10 cellular contexts compared by ENCODE assay signal in genomic region chr14:71116206-71117122, GRCh38.
DNase-seq lines count a peak whose midpoint lies in the region; ATAC-seq, FAIRE-seq and TF ChIP-seq lines count a peak whose summit lies in the region.
"Had no signal": no experiment of that assay in that cellular context is flagged by ENCODE, and none has a peak within 500 bp of the region (broad histone marks: within the 10 kb centered on the region; RNA-seq: fewer than 3 reads in every experiment).

No MANE protein-coding gene starts in this region.

- SMC1A ChIA-PET in GM12878 (lab: Charles Lee; ENCODE audit: uncharacterized antibody, unreplicated experiment), result no interaction called here

- H3K27me3 ChIP-seq in GM12878 (replicated peaks in 1 of 2; ENCODE audit: control insufficient read depth in 2 of 2, insufficient read depth in 2 of 2, low read length in 1 of 2), result no peaks in the 10 kb centered on the region
- H3K27me3 ChIP-seq in pancreas, result no peaks in the 10 kb centered on the region
- H3K27me3 ChIP-seq in left lung, result no peaks in the 10 kb centered on the region
- H3K27me3 ChIP-seq in effector memory CD4-positive, alpha-beta T cell (replicated peaks; ENCODE audit: control insufficient read depth, insufficient read depth, low read length, poor library complexity, severe bottlenecking), result no peaks in the 10 kb centered on the region

- FAIRE-seq in GM12878 (lab: Jason Lieb, UNC) (peak; percentile 41), pancreas (lab: Jason Lieb, UNC) (no peak)

- CTCF ChIA-PET in GM12878 (lab: Yijun Ruan, JAX), result interaction anchor here (3.7 kb wide), 1 partner anchor 739 kb away, joined by 12 read pairs; no protein-coding TSS in a partner anchor

- TF ChIP-seq CTCF in GM13977 (IDR thresholded peaks at IDR 0.05; ENCODE audit: extremely low read depth, insufficient read depth, missing control alignments) (no peak), GM12878 (IDR thresholded peaks at IDR 0.05 in 2 of 3, conservative IDR thresholded peaks at IDR 0.05 in 1 of 3; ENCODE audit: control insufficient read depth in 2 of 3, extremely low read depth in 1 of 3, insufficient read depth in 1 of 3, low read depth in 3 of 3, low read length in 3 of 3) (no peak), osteocyte (IDR thresholded peaks at IDR 0.05) (no peak), pancreas (IDR thresholded peaks at IDR 0.05) (no peak), left lung (IDR thresholded peaks at IDR 0.05) (no peak)

- no TSS peak for BruUV-seq in GM12878 (replicated peaks; lab: Mats Ljungman, UMichigan)

- no peak overlapping the region for H3K27ac ChIP-seq in GM12878 (ENCODE audit: control insufficient read depth, insufficient read depth)
- no peak overlapping the region for H3K27ac ChIP-seq in pancreas
- no peak overlapping the region for H3K27ac ChIP-seq in left lung
- no peak overlapping the region for H3K27ac ChIP-seq in effector memory CD4-positive, alpha-beta T cell (ENCODE audit: insufficient read depth, low read length, poor library complexity, severe bottlenecking)

- intact Hi-C loops in GM12878 (cut with micrococcal nuclease; ENCODE audit: unreplicated experiment), result no loop called here
- intact Hi-C loops in pancreas (cut with DNase I), result no loop called here
- intact Hi-C loops in left lung (cut with DNase I), result no loop called here

- H3K4me3 ChIP-seq in GM12878 (no peak overlapping the region), pancreas (no peak overlapping the region), left lung (no peak overlapping the region)
- no peak overlapping the region for H3K4me3 ChIP-seq in effector memory CD4-positive, alpha-beta T cell (ENCODE audit: insufficient read depth, low read depth, low read length, poor library complexity, severe bottlenecking)

- 55% methylated on average over 12 of the region's 12 CpGs for WGBS in GM12878 (ENCODE audit: insufficient coverage, insufficient replicate concordance, low lambda C conversion rate, missing lambda C conversion rate)
- 58 to 60% methylated on average over 12 of the region's 12 CpGs for WGBS in pancreas, 2 donors

- ATAC-seq in HG02759 (IDR thresholded peaks at IDR 0.05; ENCODE audit: unreplicated experiment) (peak; percentile 67), GM12878 (peak; percentile 76), pancreas (no peak), left lung (no peak)
- ATAC-seq: sciatic nerve had no signal

- no peaks in the 10 kb centered on the region for H4K20me1 ChIP-seq in GM12878 (ENCODE audit: control insufficient read depth, insufficient read depth)

- TF ChIP-seq EP300 in GM12878 (IDR thresholded peaks at IDR 0.05; ENCODE audit: borderline replicate concordance in 1 of 2, control insufficient read depth in 1 of 2, low read depth in 2 of 2, low read length in 2 of 2), result no peak

- RAD21 ChIA-PET in GM12878 (lab: Charles Lee; ENCODE audit: unreplicated experiment), result interaction anchor here (0.8 kb wide), 1 partner anchor 13 kb away, joined by 3 read pairs; no protein-coding TSS in a partner anchor

- no peak overlapping the region for H3K9ac ChIP-seq in GM12878 (ENCODE audit: control insufficient read depth, insufficient read depth, low read length)

- no peaks in the 10 kb centered on the region for H3K79me2 ChIP-seq in GM12878 (ENCODE audit: control insufficient read depth, insufficient read depth, low read length)

- H3K36me3 ChIP-seq in GM12878 (ENCODE audit: control insufficient read depth in 2 of 2, insufficient read depth in 2 of 2, low read length in 1 of 2) (no peaks in the 10 kb centered on the region), pancreas (peaks cover 0 to 2% (median 0%) of the 10 kb centered on the region in 3 donors), left lung (peaks cover 0 to 28% of the 10 kb centered on the region in 2 donors)
- peaks cover 2% of the 10 kb centered on the region for H3K36me3 ChIP-seq in effector memory CD4-positive, alpha-beta T cell (ENCODE audit: control insufficient read depth, insufficient read depth, low read length)

- H3K4me2 ChIP-seq in GM12878 (ENCODE audit: control insufficient read depth, insufficient read depth), result no peak overlapping the region

- TF ChIP-seq RAD21 in GM12878 (IDR thresholded peaks at IDR 0.05; ENCODE audit: insufficient read depth, low read depth, low read length), result no peak

- no peaks in the 10 kb centered on the region for H3K9me3 Mint-ChIP-seq in osteocyte (ENCODE audit: unreplicated experiment)

- H3K9me3 ChIP-seq in GM12878 (replicated peaks; ENCODE audit: control insufficient read depth, insufficient read depth, low read length) (no peaks in the 10 kb centered on the region), pancreas (no peaks in the 10 kb centered on the region), left lung (no peaks in the 10 kb centered on the region)
- H3K9me3 ChIP-seq in effector memory CD4-positive, alpha-beta T cell (ENCODE audit: control insufficient read depth, low read length), result no peaks in the 10 kb centered on the region

- TF ChIP-seq POLR2A in GM12878 (IDR thresholded peaks at IDR 0.05; ENCODE audit: low read depth, low read length), result no peak

- no peaks in the 10 kb centered on the region for H3K27me3 Mint-ChIP-seq in osteocyte (ENCODE audit: unreplicated experiment)

- peaks cover 4% of the 10 kb centered on the region for H3K4me1 ChIP-seq in GM12878 (ENCODE audit: control insufficient read depth, insufficient read depth, low read length)
- peaks cover 0 to 17% (median 7%) of the 10 kb centered on the region in 3 donors for H3K4me1 ChIP-seq in pancreas
- no peaks in the 10 kb centered on the region for H3K4me1 ChIP-seq in left lung
- H3K4me1 ChIP-seq in effector memory CD4-positive, alpha-beta T cell (ENCODE audit: control insufficient read depth, insufficient read depth, low read length, poor library complexity, severe bottlenecking), result no peaks in the 10 kb centered on the region

- DNase-seq in GM13977 (ENCODE audit: low spot score), result peak; percentile 28
- peak; percentile 25 for DNase-seq in GM12878 (ENCODE audit: low read depth, low spot score)
- no peak for DNase-seq in osteocyte (ENCODE audit: extremely low spot score, unreplicated experiment)
- no peak for DNase-seq in pancreas
- no peak for DNase-seq in left lung
- DNase-seq in GF-D8 (lab: John Stamatoyannopoulos, UW), result no peak
- no peak for DNase-seq in effector memory CD4-positive, alpha-beta T cell
- DNase-seq: NCI-H226 had no signal

- H3K4me3 Mint-ChIP-seq in osteocyte (ENCODE audit: unreplicated experiment), result no peak overlapping the region

- H3K4me1 Mint-ChIP-seq in osteocyte (ENCODE audit: unreplicated experiment), result peaks cover 52% of the 10 kb centered on the region

- H2AFZ ChIP-seq in GM12878 (ENCODE audit: control insufficient read depth, low read depth, low read length), result no peak overlapping the region

- peak overlapping the region; percentile 20 for H3K27ac Mint-ChIP-seq in osteocyte (ENCODE audit: unreplicated experiment)

- H3K36me3 Mint-ChIP-seq in osteocyte (ENCODE audit: unreplicated experiment), result peaks cover 29% of the 10 kb centered on the region

- POLR2A ChIA-PET in GM12878 (lab: Charles Lee), result no interaction called here

- in situ Hi-C loops in GM13977 (cut with MboI; ENCODE audit: low pct_unique_long_range_greater_than_20kb, low sequenced_read_pairs, unreplicated experiment), result no loop called here
- in situ Hi-C loops in GM12878 (cut with MboI), result no loop called here

TF ChIP-seq in GM12878, 131 proteins besides CTCF, POLR2A, EP300 and RAD21:
- no peak for TF ChIP-seq E2F8 (IDR thresholded peaks at IDR 0.05; ENCODE audit: low read depth, partially characterized antibody)
- peak; percentile 56; the same call in 1 of the 2 replicates for TF ChIP-seq PAX5 (IDR thresholded peaks at IDR 0.05; ENCODE audit: borderline replicate concordance, low read depth, low read length)

Comparison
In these comparisons a context has a peak if more than half of its experiments do, and no peak if none do; other contexts are left out.
1. DNase-seq: peak in GM13977 (single experiment) and GM12878 (single experiment); none in osteocyte (single experiment), pancreas (0 of 6), left lung (0 of 2), GF-D8 (single experiment) and effector memory CD4-positive, alpha-beta T cell (0 of 3).
2. ATAC-seq: peak in HG02759 (single experiment) and GM12878 (single experiment); none in pancreas (0 of 4) and left lung (single experiment).